ENCODE assay signal across 23 cellular contexts in genomic region chr4:137905930-137906329, GRCh38.
DNase-seq lines count a peak whose midpoint lies in the region; TF ChIP-seq lines count a peak whose summit lies in the region.
"Had no signal": no experiment of that assay in that cellular context is flagged by ENCODE, and none has a peak within 500 bp of the region (broad histone marks: within the 10 kb centered on the region; RNA-seq: fewer than 3 reads in every experiment).

No MANE protein-coding gene starts in this region.

- no peaks in the 10 kb centered on the region for H3K36me3 ChIP-seq in breast epithelium

- TF ChIP-seq CTCF in breast epithelium (IDR thresholded peaks at IDR 0.05): no peak

- no peaks in the 10 kb centered on the region for H3K9me3 ChIP-seq in breast epithelium

- intact Hi-C loops in breast epithelium (cut with DNase I; ENCODE audit: low total_unique reads): no loop called here

- H3K27ac ChIP-seq in breast epithelium: no peak overlapping the region
- H3K27ac ChIP-seq: VCaP had no signal

- DNase-seq in AG20443 (ENCODE audit: low spot score): peak; percentile 10
- DNase-seq in M059J (ENCODE audit: low read depth): peak; percentile 2
- DNase-seq in astrocyte of the hippocampus (ENCODE audit: low read depth, low spot score): peak; percentile 4
- DNase-seq in glomerular visceral epithelial cell (ENCODE audit: extremely low spot score): peak; percentile 10
- DNase-seq in activated CD4-positive, alpha-beta T cell treated with anti-CD3 and anti-CD28 coated beads, Interleukin-2, amount 50 U/mL, for 1 hour: no peak
- no peak for DNase-seq in ureter (ENCODE audit: low spot score)
- DNase-seq in erythroblast (lab: John Stamatoyannopoulos, UW): no peak
- no peak for DNase-seq in breast epithelium (ENCODE audit: low spot score in 2 of 2)
- DNase-seq: activated CD4-positive, alpha-beta T cell treated with anti-CD3 and anti-CD28 coated beads for 48 hours; activated CD8-positive, alpha-beta memory T cell treated with anti-CD3 and anti-CD28 coated beads for 24 hours; activated gamma-delta T cell treated with Interleukin-2 at 50 U/mL for 16 hours; CD8-positive, alpha-beta memory T cell; effector CD4-positive, alpha-beta T cell; left ventricle myocardium superior; NCI-H1436; NCI-H2081 treated with DMSO at 0.1 percent for 48 hours; NCI-H2227 treated with DMSO at 0.1 percent for 48 hours; NCI-H526 treated with DMSO at 0.1 percent for 48 hours; Right ventricle myocardium superior; small intestine; stimulated activated naive CD8-positive, alpha-beta T cell treated with anti-CD3 and anti-CD28 coated beads, Interleukin-15, Interleukin-2, amounts not matched to agents 100 U/mL and 50 U/mL, for 24 hours had no signal

- H3K4me3 ChIP-seq in breast epithelium: no peak overlapping the region
- H3K4me3 ChIP-seq: GM12878 had no signal

- no peaks in the 10 kb centered on the region for H3K27me3 ChIP-seq in breast epithelium

- TF ChIP-seq POLR2A in erythroblast (IDR thresholded peaks at IDR 0.05; ENCODE audit: low read length): no peak
- TF ChIP-seq POLR2A in breast epithelium (IDR thresholded peaks at IDR 0.05): no peak

- H3K4me1 ChIP-seq in breast epithelium: no peaks in the 10 kb centered on the region

Comparison
In these comparisons a context has a peak if more than half of its experiments do, and no peak if none do; other contexts are left out.
1. DNase-seq: peak in AG20443 (single experiment), M059J (single experiment), astrocyte of the hippocampus (single experiment) and glomerular visceral epithelial cell (single experiment); none in activated CD4-positive, alpha-beta T cell treated with anti-CD3 and anti-CD28 coated beads, Interleukin-2, amount 50 U/mL, for 1 hour (single experiment), ureter (single experiment), erythroblast (0 of 2) and breast epithelium (0 of 2).